In the genomic region with DNA sequence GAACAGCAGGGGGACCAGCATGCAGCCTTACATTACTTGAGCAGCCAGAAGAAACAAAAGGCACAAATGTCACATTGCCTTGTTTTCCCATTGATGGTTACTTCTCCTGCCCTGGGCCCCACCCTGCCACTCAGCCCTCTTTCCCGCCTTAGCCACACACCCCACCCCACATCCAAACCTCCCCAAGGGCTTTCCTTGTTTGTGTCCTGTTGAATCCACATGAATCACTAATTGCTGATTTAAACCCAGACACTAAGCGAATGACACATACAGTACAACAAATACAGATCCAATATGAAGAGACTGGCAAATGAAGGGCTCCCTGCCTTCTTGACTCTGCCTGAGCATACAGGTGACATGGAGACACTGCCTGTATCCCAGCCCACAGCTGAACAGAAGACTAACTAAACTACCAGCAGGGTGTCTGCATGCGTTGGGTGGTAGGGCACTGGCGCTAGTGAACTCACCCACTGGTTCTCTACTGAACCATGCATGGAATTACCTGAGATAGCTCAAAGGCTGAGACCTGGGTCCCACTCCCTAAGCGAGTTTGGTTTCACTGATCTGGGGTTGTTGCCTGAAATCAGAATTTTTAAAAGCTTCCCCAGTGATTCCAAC, we compare ENCODE assay signal across 23 cellular contexts. TPM values are rescaled to one million over a fixed set of nuclear protein-coding genes. Genes with fewer than 3 reads are reported as not detected.
DNase-seq lines count a peak whose midpoint lies in the region; ATAC-seq and TF ChIP-seq lines count a peak whose summit lies in the region.
"Had no signal": no experiment of that assay in that cellular context is flagged by ENCODE, and none has a peak within 500 bp of the region (broad histone marks: within the 10 kb centered on the region; RNA-seq: fewer than 3 reads in every experiment).

No MANE protein-coding gene starts in this region.

- H3K4me3 ChIP-seq in esophagus squamous epithelium (peak overlapping the region in 3 of 4 donors; percentile 4 to 78 (median 76)), upper lobe of right lung (no peak overlapping the region), tibial nerve (no peak overlapping the region)
- H3K4me3 ChIP-seq: suprapubic skin had no signal

- peaks cover 22% of the 10 kb centered on the region for H3K36me3 Mint-ChIP-seq in stimulated activated memory B cell treated with anti-CD40 and anti-IgM and Interleukin-4, amounts not matched to agents 10 μg/mL and 1 μg/mL and 100 μg/mL, for 72 hours
- no peaks in the 10 kb centered on the region for H3K36me3 Mint-ChIP-seq in HFFc6 (ENCODE audit: low read depth)
- H3K36me3 Mint-ChIP-seq: CD8-positive, alpha-beta T cell; immature natural killer cell; natural killer cell treated with Interleukin-12 subunit alpha and Interleukin-12 subunit beta and Interleukin-15 and Interleukin-18, amount 100 ng/mL, for 72 hours; T-cell had no signal

- H3K36me3 ChIP-seq in esophagus squamous epithelium (no peaks in the 10 kb centered on the region), upper lobe of right lung (no peaks in the 10 kb centered on the region), tibial nerve (no peaks in the 10 kb centered on the region)
- H3K36me3 ChIP-seq: suprapubic skin had no signal

- ATAC-seq in stimulated activated memory B cell treated with anti-CD40 and anti-IgM and Interleukin-4, amounts not matched to agents 10 μg/mL and 1 μg/mL and 100 μg/mL, for 72 hours = no peak
- ATAC-seq in upper lobe of right lung = no peak
- ATAC-seq: CD8-positive, alpha-beta T cell; left ventricle myocardium superior; natural killer cell treated with Interleukin-12 subunit alpha and Interleukin-12 subunit beta and Interleukin-15 and Interleukin-18, amount 100 ng/mL, for 72 hours; Panc1; T-cell had no signal

- intact Hi-C loops in esophagus squamous epithelium (cut with DNase I) (no loop called here), upper lobe of right lung (cut with DNase I) (no loop called here)

- H3K4me3 Mint-ChIP-seq in stimulated activated memory B cell treated with anti-CD40 and anti-IgM and Interleukin-4, amounts not matched to agents 10 μg/mL and 1 μg/mL and 100 μg/mL, for 72 hours = peak overlapping the region; percentile 13
- H3K4me3 Mint-ChIP-seq in HFFc6 = no peak overlapping the region
- H3K4me3 Mint-ChIP-seq: activated naive CD4-positive, alpha-beta T cell treated with anti-CD3 and anti-CD28 coated beads for 36 hours; CD8-positive, alpha-beta T cell; natural killer cell treated with Interleukin-12 subunit alpha and Interleukin-12 subunit beta and Interleukin-15 and Interleukin-18, amount 100 ng/mL, for 72 hours; T-cell had no signal

- WGBS in esophagus squamous epithelium, 2 donors = 23 to 73% methylated on average over 4 to 5 of the region's 5 CpGs
- WGBS in tibial nerve, 2 donors = 90% methylated on average over 3 to 5 of the region's 5 CpGs

- TF ChIP-seq EP300 in tibial nerve (IDR thresholded peaks at IDR 0.05) = no peak

- H3K27ac ChIP-seq in esophagus squamous epithelium (peak overlapping the region in 1 of 4 donors; percentile 2), upper lobe of right lung (no peak overlapping the region), tibial nerve (no peak overlapping the region)
- H3K27ac ChIP-seq: suprapubic skin had no signal

- H3K4me1 Mint-ChIP-seq in stimulated activated memory B cell treated with anti-CD40 and anti-IgM and Interleukin-4, amounts not matched to agents 10 μg/mL and 1 μg/mL and 100 μg/mL, for 72 hours = peaks cover 16% of the 10 kb centered on the region
- no peaks in the 10 kb centered on the region for H3K4me1 Mint-ChIP-seq in HFFc6 (ENCODE audit: low read depth)

- H3K9me3 ChIP-seq in esophagus squamous epithelium (no peaks in the 10 kb centered on the region), upper lobe of right lung (no peaks in the 10 kb centered on the region), tibial nerve (no peaks in the 10 kb centered on the region)
- H3K9me3 ChIP-seq: suprapubic skin had no signal

- no peak for TF ChIP-seq POLR2A in esophagus squamous epithelium (IDR thresholded peaks at IDR 0.05)
- no peak for TF ChIP-seq POLR2A in tibial nerve (IDR thresholded peaks at IDR 0.05)

- H3K27me3 ChIP-seq in esophagus squamous epithelium = peaks cover 0 to 8% (median 0%) of the 10 kb centered on the region in 4 donors
- H3K27me3 ChIP-seq in upper lobe of right lung = peaks cover 9% of the 10 kb centered on the region
- H3K27me3 ChIP-seq in tibial nerve = peaks cover 0 to 19% of the 10 kb centered on the region in 2 donors
- H3K27me3 ChIP-seq: suprapubic skin had no signal

- TF ChIP-seq CTCF in esophagus squamous epithelium (IDR thresholded peaks at IDR 0.05) = no peak
- no peak for TF ChIP-seq CTCF in upper lobe of right lung (IDR thresholded peaks at IDR 0.05)
- no peak for TF ChIP-seq CTCF in tibial nerve (IDR thresholded peaks at IDR 0.05)
- no peak for TF ChIP-seq CTCF in HFFc6 (IDR thresholded peaks at IDR 0.05)

- H3K4me1 ChIP-seq in esophagus squamous epithelium (peaks cover 0 to 58% (median 16%) of the 10 kb centered on the region in 3 donors), upper lobe of right lung (peaks cover 10% of the 10 kb centered on the region), tibial nerve (peaks cover 0 to 16% (median 3%) of the 10 kb centered on the region in 4 donors)

- H3K9me3 Mint-ChIP-seq in stimulated activated memory B cell treated with anti-CD40 and anti-IgM and Interleukin-4, amounts not matched to agents 10 μg/mL and 1 μg/mL and 100 μg/mL, for 72 hours = no peaks in the 10 kb centered on the region
- H3K9me3 Mint-ChIP-seq in HFFc6 = no peaks in the 10 kb centered on the region
- H3K9me3 Mint-ChIP-seq: activated naive CD4-positive, alpha-beta T cell treated with anti-CD3 and anti-CD28 coated beads for 36 hours; CD8-positive, alpha-beta T cell; immature natural killer cell; mesothelial cell of epicardium; natural killer cell treated with Interleukin-12 subunit alpha and Interleukin-12 subunit beta and Interleukin-15 and Interleukin-18, amount 100 ng/mL, for 72 hours; T-cell had no signal

- H3K27me3 Mint-ChIP-seq in stimulated activated memory B cell treated with anti-CD40 and anti-IgM and Interleukin-4, amounts not matched to agents 10 μg/mL and 1 μg/mL and 100 μg/mL, for 72 hours = peaks cover 49% of the 10 kb centered on the region
- peaks cover 41% of the 10 kb centered on the region for H3K27me3 Mint-ChIP-seq in HFFc6 (ENCODE audit: insufficient read depth)

- H3K27ac Mint-ChIP-seq in stimulated activated memory B cell treated with anti-CD40 and anti-IgM and Interleukin-4, amounts not matched to agents 10 μg/mL and 1 μg/mL and 100 μg/mL, for 72 hours = no peak overlapping the region
- no peak overlapping the region for H3K27ac Mint-ChIP-seq in HFFc6
- H3K27ac Mint-ChIP-seq: activated naive CD4-positive, alpha-beta T cell treated with anti-CD3 and anti-CD28 coated beads for 36 hours; CD8-positive, alpha-beta T cell; immature natural killer cell; mesothelial cell of epicardium; natural killer cell treated with Interleukin-12 subunit alpha and Interleukin-12 subunit beta and Interleukin-15 and Interleukin-18, amount 100 ng/mL, for 72 hours; T-cell had no signal

- DNase-seq in NCI-H1417 treated with DMSO at 0.1 percent for 48 hours (lab: John Stamatoyannopoulos, UW) = peak; percentile 55
- peak; percentile 84 for DNase-seq in NCI-H748 treated with DMSO at 0.1 percent for 48 hours (lab: John Stamatoyannopoulos, UW)
- DNase-seq in esophagus squamous epithelium (lab: John Stamatoyannopoulos, UW) = no peak
- no peak for DNase-seq in upper lobe of right lung
- DNase-seq in tibial nerve (ENCODE audit: low spot score in 2 of 2) = no peak
- no peak for DNase-seq in HFFc6
- DNase-seq: activated CD4-positive, CD25-positive, alpha-beta regulatory T cell treated with anti-CD3 and anti-CD28 coated beads, Interleukin-2, amount 50 U/mL, for 72 hours; activated naive CD4-positive, alpha-beta T cell treated with anti-CD3 and anti-CD28 coated beads for 36 hours; activated T-cell treated with anti-CD3 and anti-CD28 coated beads, Interleukin-2, amount 50 U/mL, for 48 hours; amniotic stem cell; CD8-positive, alpha-beta T cell; cortex of kidney; immature natural killer cell; left ventricle myocardium superior; NCI-H1092; posterior cingulate gyrus; SIG-M5; T-cell had no signal

RNA-seq across cellular contexts. Expression of a gene that starts 3.1 kb away (rescaled TPM):
- total RNA-seq in esophagus squamous epithelium (10 to 100 TPM; 42.2 to 60.0 (median 55.4) TPM), upper lobe of right lung (20.1 TPM), tibial nerve (1 to 10 TPM; 1.2 to 3.9 (median 3.2) TPM)
- not detected for total RNA-seq in HFFc6 (2021; fragmentation: NEBNext Ultra II Directional; extraction: Animal tissue kit (Norgen Biotek cat#: 25700))
- total RNA-seq: CD8-positive, alpha-beta T cell had no signal

Comparison
In these comparisons a context has a peak if more than half of its experiments do, and no peak if none do; other contexts are left out.
1. DNase-seq: peak in NCI-H1417 treated with DMSO at 0.1 percent for 48 hours (single experiment) and NCI-H748 treated with DMSO at 0.1 percent for 48 hours (single experiment); none in esophagus squamous epithelium (single experiment), upper lobe of right lung (single experiment), tibial nerve (0 of 2) and HFFc6 (single experiment).
2. H3K4me3 ChIP-seq: peak in esophagus squamous epithelium (3 of 4); none in upper lobe of right lung (single experiment) and tibial nerve (0 of 4).